In the genomic region with DNA sequence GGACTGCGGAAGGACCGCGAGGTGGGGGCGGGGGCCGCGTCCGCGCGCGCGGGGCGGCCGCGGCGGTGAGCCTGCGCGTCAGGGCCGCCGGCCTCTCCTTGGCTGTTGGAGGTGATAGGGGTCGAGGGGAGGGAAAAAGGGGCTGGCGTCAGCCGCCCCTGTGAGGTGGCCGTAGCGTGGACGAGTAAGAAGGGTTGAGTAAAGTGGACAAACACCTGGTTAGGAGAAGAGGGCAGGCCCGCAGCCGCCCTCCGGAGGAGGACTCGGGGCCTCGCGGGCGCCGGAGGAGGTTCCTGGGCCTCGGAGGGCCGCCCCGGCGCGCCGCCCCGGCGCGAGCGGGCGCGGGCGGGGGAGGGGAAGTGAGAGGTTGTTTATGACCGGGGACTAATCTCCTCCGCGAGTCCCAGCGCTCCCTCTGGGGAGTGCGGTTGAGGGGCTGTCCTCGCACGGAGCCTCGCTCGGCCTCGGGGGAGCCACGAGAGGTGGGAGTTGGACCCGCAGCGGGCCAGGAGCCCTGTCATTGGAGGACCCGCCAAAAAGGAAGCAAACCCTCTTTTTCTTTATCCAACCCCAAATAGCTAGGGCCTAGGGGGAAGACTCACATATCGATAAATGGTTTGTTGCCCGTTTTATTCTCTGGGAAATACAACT, we compare ENCODE assay signal across 1 cellular context.
TF ChIP-seq lines count a peak whose summit lies in the region.

No MANE protein-coding gene starts in this region.

TF ChIP-seq in HepG2, 621 proteins besides CTCF, POLR2A, EP300 and RAD21 (continued from another document and continues in another):
- no peak for TF ChIP-seq ZNF512 (CRISPR knock-in tag; IDR thresholded peaks at IDR 0.05)
- peak; percentile 55; the same call in 1 of the 2 replicates for TF ChIP-seq KMT2B (CRISPR knock-in tag; IDR thresholded peaks at IDR 0.05)
- no peak for TF ChIP-seq ONECUT2 (CRISPR knock-in tag; IDR thresholded peaks at IDR 0.05)
- peak; percentile 52 for TF ChIP-seq HNRNPLL (IDR thresholded peaks at IDR 0.05; ENCODE audit: low read depth, low read length, poor library complexity, severe bottlenecking)
- TF ChIP-seq ZHX2 (IDR thresholded peaks at IDR 0.05; ENCODE audit: low read depth): no peak
- no peak for TF ChIP-seq ZHX2 (CRISPR knock-in tag; IDR thresholded peaks at IDR 0.05; ENCODE audit: borderline replicate concordance)
- no peak for TF ChIP-seq RFX1 (IDR thresholded peaks at IDR 0.05)
- peak; percentile 61; the same call in 1 of the 2 replicates for TF ChIP-seq ZNF564 (CRISPR knock-in tag; IDR thresholded peaks at IDR 0.05)
- TF ChIP-seq ZNF431 (CRISPR knock-in tag; IDR thresholded peaks at IDR 0.05; ENCODE audit: borderline replicate concordance, low read depth): no peak; the same call in 1 of the 2 replicates
- peak; percentile 69; the same call in 1 of the 2 replicates for TF ChIP-seq AHR (CRISPR knock-in tag; IDR thresholded peaks at IDR 0.05)
- 0 out of 2 replicates have a peak, but pooled peaks have one; percentile 26 for TF ChIP-seq TSC22D2 (CRISPR knock-in tag; IDR thresholded peaks at IDR 0.05; ENCODE audit: borderline replicate concordance)
- TF ChIP-seq FIP1L1 (IDR thresholded peaks at IDR 0.05; ENCODE audit: borderline replicate concordance, insufficient read depth, low read depth, low read length): no peak
- peak; percentile 16; the same call in 1 of the 2 replicates for TF ChIP-seq THAP11 (CRISPR knock-in tag; IDR thresholded peaks at IDR 0.05)
- TF ChIP-seq LRRFIP1 (CRISPR knock-in tag; conservative IDR thresholded peaks at IDR 0.05): no peak
- TF ChIP-seq ZFP82 (CRISPR knock-in tag; IDR thresholded peaks at IDR 0.05; ENCODE audit: borderline replicate concordance): no peak
- TF ChIP-seq, protein P1, sequence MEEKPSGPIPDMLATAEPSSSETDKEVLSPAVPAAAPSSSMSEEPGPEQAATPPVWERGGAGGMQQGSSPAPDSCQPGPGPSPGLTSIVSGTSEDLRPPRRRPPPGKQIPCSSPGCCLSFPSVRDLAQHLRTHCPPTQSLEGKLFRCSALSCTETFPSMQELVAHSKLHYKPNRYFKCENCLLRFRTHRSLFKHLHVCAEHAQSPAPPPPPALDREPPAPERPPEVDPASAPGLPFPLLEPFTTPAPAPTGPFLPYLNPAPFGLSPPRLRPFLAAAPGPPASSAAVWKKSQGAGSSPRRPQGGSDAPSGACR (CRISPR knock-in tag; IDR thresholded peaks at IDR 0.05): no peak
- no peak for TF ChIP-seq ZFP62 (CRISPR knock-in tag; IDR thresholded peaks at IDR 0.05)
- peak; percentile 32; the same call in 1 of the 2 replicates for TF ChIP-seq ZNF816 (CRISPR knock-in tag; IDR thresholded peaks at IDR 0.05; ENCODE audit: borderline replicate concordance)
- no peak for TF ChIP-seq ZNF292 (CRISPR knock-in tag; IDR thresholded peaks at IDR 0.05; ENCODE audit: borderline replicate concordance, low read depth)
- TF ChIP-seq ZNF18 (CRISPR knock-in tag; IDR thresholded peaks at IDR 0.05; ENCODE audit: insufficient replicate concordance): no peak
- no peak for TF ChIP-seq MZF1 (CRISPR knock-in tag; IDR thresholded peaks at IDR 0.05; ENCODE audit: borderline replicate concordance)
- no peak; the same call in 1 of the 2 replicates for TF ChIP-seq ZNF34 (CRISPR knock-in tag; IDR thresholded peaks at IDR 0.05; ENCODE audit: borderline replicate concordance)
- TF ChIP-seq, protein P2, sequence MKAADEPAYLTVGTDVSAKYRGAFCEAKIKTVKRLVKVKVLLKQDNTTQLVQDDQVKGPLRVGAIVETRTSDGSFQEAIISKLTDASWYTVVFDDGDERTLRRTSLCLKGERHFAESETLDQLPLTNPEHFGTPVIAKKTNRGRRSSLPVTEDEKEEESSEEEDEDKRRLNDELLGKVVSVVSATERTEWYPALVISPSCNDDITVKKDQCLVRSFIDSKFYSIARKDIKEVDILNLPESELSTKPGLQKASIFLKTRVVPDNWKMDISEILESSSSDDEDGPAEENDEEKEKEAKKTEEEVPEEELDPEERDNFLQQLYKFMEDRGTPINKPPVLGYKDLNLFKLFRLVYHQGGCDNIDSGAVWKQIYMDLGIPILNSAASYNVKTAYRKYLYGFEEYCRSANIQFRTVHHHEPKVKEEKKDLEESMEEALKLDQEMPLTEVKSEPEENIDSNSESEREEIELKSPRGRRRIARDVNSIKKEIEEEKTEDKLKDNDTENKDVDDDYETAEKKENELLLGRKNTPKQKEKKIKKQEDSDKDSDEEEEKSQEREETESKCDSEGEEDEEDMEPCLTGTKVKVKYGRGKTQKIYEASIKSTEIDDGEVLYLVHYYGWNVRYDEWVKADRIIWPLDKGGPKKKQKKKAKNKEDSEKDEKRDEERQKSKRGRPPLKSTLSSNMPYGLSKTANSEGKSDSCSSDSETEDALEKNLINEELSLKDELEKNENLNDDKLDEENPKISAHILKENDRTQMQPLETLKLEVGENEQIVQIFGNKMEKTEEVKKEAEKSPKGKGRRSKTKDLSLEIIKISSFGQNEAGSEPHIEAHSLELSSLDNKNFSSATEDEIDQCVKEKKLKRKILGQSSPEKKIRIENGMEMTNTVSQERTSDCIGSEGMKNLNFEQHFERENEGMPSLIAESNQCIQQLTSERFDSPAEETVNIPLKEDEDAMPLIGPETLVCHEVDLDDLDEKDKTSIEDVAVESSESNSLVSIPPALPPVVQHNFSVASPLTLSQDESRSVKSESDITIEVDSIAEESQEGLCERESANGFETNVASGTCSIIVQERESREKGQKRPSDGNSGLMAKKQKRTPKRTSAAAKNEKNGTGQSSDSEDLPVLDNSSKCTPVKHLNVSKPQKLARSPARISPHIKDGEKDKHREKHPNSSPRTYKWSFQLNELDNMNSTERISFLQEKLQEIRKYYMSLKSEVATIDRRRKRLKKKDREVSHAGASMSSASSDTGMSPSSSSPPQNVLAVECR (CRISPR knock-in tag; IDR thresholded peaks at IDR 0.05; ENCODE audit: borderline replicate concordance): peak; percentile 79
- no peak for TF ChIP-seq ZIK1 (CRISPR knock-in tag; IDR thresholded peaks at IDR 0.05; ENCODE audit: borderline replicate concordance, low read depth)
- TF ChIP-seq, protein P3, sequence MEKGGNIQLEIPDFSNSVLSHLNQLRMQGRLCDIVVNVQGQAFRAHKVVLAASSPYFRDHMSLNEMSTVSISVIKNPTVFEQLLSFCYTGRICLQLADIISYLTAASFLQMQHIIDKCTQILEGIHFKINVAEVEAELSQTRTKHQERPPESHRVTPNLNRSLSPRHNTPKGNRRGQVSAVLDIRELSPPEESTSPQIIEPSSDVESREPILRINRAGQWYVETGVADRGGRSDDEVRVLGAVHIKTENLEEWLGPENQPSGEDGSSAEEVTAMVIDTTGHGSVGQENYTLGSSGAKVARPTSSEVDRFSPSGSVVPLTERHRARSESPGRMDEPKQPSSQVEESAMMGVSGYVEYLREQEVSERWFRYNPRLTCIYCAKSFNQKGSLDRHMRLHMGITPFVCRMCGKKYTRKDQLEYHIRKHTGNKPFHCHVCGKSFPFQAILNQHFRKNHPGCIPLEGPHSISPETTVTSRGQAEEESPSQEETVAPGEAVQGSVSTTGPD (CRISPR knock-in tag; IDR thresholded peaks at IDR 0.05): no peak
- no peak for TF ChIP-seq ZNF549 (CRISPR knock-in tag; IDR thresholded peaks at IDR 0.05)
- no peak for TF ChIP-seq THRA (CRISPR knock-in tag; IDR thresholded peaks at IDR 0.05; ENCODE audit: borderline replicate concordance)
- TF ChIP-seq ZNF766 (CRISPR knock-in tag; IDR thresholded peaks at IDR 0.05; ENCODE audit: borderline replicate concordance): no peak
- TF ChIP-seq ATF7-NPFF (CRISPR knock-in tag; IDR thresholded peaks at IDR 0.05; ENCODE audit: low read depth): peak; percentile 77
- TF ChIP-seq GPN1 (CRISPR knock-in tag; IDR thresholded peaks at IDR 0.05; ENCODE audit: borderline replicate concordance): no peak
- TF ChIP-seq, protein P4, sequence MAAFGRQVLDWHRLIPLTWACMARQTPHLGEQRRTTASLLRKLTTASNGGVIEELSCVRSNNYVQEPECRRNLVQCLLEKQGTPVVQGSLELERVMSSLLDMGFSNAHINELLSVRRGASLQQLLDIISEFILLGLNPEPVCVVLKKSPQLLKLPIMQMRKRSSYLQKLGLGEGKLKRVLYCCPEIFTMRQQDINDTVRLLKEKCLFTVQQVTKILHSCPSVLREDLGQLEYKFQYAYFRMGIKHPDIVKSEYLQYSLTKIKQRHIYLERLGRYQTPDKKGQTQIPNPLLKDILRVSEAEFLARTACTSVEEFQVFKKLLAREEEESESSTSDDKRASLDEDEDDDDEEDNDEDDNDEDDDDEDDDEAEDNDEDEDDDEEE (CRISPR knock-in tag; IDR thresholded peaks at IDR 0.05): no peak
- 0 out of 2 replicates have a peak, but pooled peaks have one; percentile 57 for TF ChIP-seq ZNF747 (CRISPR knock-in tag; IDR thresholded peaks at IDR 0.05; ENCODE audit: borderline replicate concordance)
